In the genomic region with DNA sequence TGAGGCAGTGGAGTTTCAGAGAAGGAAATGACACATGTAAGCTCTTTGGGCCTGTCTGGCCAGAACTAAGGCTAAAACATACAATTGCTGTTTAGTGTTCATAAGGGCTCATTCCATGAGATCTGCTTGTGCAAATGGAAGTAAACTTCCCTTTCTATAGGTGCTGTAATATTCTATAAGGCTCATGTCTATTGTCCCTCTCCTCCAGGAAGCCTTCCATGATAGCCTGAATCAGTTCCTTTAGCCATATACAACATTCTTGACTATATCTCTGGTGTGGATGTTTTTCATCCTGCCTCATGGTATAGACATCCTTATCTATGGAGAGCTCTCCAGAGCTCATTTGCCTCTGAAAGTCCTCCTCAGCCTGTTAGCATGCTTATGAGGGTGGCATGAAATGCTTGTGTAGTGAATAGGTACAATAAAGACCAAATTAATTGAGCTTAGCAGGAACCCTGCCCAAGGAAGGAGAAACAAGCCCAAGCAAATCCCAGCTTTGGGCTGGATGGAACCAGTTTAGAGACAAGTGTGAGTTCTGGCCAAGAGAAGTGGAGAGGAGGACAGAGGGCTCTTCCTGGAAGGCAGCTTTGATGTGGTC, we compare ENCODE assay signal across 18 cellular contexts. TPM values are rescaled to one million over a fixed set of nuclear protein-coding genes. Genes with fewer than 3 reads are reported as not detected.
DNase-seq lines count a peak whose midpoint lies in the region; ATAC-seq lines count a peak whose summit lies in the region.
"Had no signal": no experiment of that assay in that cellular context is flagged by ENCODE, and none has a peak within 500 bp of the region (broad histone marks: within the 10 kb centered on the region; RNA-seq: fewer than 3 reads in every experiment).

No MANE protein-coding gene starts in this region.

- no peak for ATAC-seq in T-cell (replicated peaks in 1 of 4)
- ATAC-seq in esophagus mucosa = peak; percentile 16
- ATAC-seq in stimulated activated naive B cell treated with anti-CD40 and anti-IgM and Interleukin-4, amounts not matched to agents 10 μg/mL and 1 μg/mL and 100 μg/mL, for 72 hours (replicated peaks) = no peak
- ATAC-seq: body of pancreas, gastrocnemius medialis had no signal

- peaks cover 31% of the 10 kb centered on the region for H3K27me3 Mint-ChIP-seq in activated naive CD8-positive, alpha-beta T cell
- H3K27me3 Mint-ChIP-seq in activated naive CD8-positive, alpha-beta T cell treated with anti-CD3 and anti-CD28 coated beads for 36 hours = peaks cover 81% of the 10 kb centered on the region
- peaks cover 50 to 69% of the 10 kb centered on the region in 2 donors for H3K27me3 Mint-ChIP-seq in T-cell
- H3K27me3 Mint-ChIP-seq in stimulated activated naive B cell treated with anti-CD40 and anti-IgM and Interleukin-4, amounts not matched to agents 10 μg/mL and 1 μg/mL and 100 μg/mL, for 72 hours = peaks cover 50 to 74% of the 10 kb centered on the region in 2 donors
- H3K27me3 Mint-ChIP-seq in activated CD4-positive, alpha-beta memory T cell treated with anti-CD3 and anti-CD28 coated beads for 36 hours = peaks cover 49% of the 10 kb centered on the region

- POLR2A ChIA-PET in T-cell (lab: Charles Lee) = interaction anchor here in 1 of 2 donors (0.5 to 0.7 kb wide), 2 partner anchors 139 to 203 kb away, joined by 14 to 15 read pairs; no protein-coding TSS in a partner anchor
- POLR2A ChIA-PET in activated CD4-positive, alpha-beta memory T cell treated with anti-CD3 and anti-CD28 coated beads for 36 hours (lab: Charles Lee) = no interaction called here

- CTCF ChIA-PET in T-cell (lab: Charles Lee) = interaction anchor here in 1 of 2 donors (0.6 to 1.4 kb wide), 2 partner anchors 125 to 126 kb away, joined by 3 read pairs; no protein-coding TSS in a partner anchor
- CTCF ChIA-PET in activated CD4-positive, alpha-beta memory T cell treated with anti-CD3 and anti-CD28 coated beads for 36 hours (lab: Charles Lee) = interaction anchor here (1.1 to 1.7 kb wide), 5 partner anchors 15 to 154 kb away, joined by 3 to 5 read pairs (median 4); partner anchors contain the start of gene DHX8

- no peaks in the 10 kb centered on the region for H3K36me3 Mint-ChIP-seq in activated naive CD8-positive, alpha-beta T cell
- H3K36me3 Mint-ChIP-seq in activated naive CD8-positive, alpha-beta T cell treated with anti-CD3 and anti-CD28 coated beads for 36 hours = no peaks in the 10 kb centered on the region
- H3K36me3 Mint-ChIP-seq in T-cell = no peaks in the 10 kb centered on the region
- peaks cover 0 to 2% of the 10 kb centered on the region in 2 donors for H3K36me3 Mint-ChIP-seq in stimulated activated naive B cell treated with anti-CD40 and anti-IgM and Interleukin-4, amounts not matched to agents 10 μg/mL and 1 μg/mL and 100 μg/mL, for 72 hours
- H3K36me3 Mint-ChIP-seq in activated CD4-positive, alpha-beta memory T cell treated with anti-CD3 and anti-CD28 coated beads for 36 hours = peaks cover 1% of the 10 kb centered on the region

- peaks cover 18% of the 10 kb centered on the region for H3K4me1 Mint-ChIP-seq in activated naive CD8-positive, alpha-beta T cell (ENCODE audit: low read depth)
- peaks cover 17% of the 10 kb centered on the region for H3K4me1 Mint-ChIP-seq in activated naive CD8-positive, alpha-beta T cell treated with anti-CD3 and anti-CD28 coated beads for 36 hours
- H3K4me1 Mint-ChIP-seq in T-cell = peaks cover 22 to 27% (median 23%) of the 10 kb centered on the region in 3 donors
- peaks cover 14 to 24% of the 10 kb centered on the region in 2 donors for H3K4me1 Mint-ChIP-seq in stimulated activated naive B cell treated with anti-CD40 and anti-IgM and Interleukin-4, amounts not matched to agents 10 μg/mL and 1 μg/mL and 100 μg/mL, for 72 hours
- peaks cover 19% of the 10 kb centered on the region for H3K4me1 Mint-ChIP-seq in activated CD4-positive, alpha-beta memory T cell treated with anti-CD3 and anti-CD28 coated beads for 36 hours (ENCODE audit: low read depth)

- no peak overlapping the region for H3K27ac Mint-ChIP-seq in activated naive CD8-positive, alpha-beta T cell
- H3K27ac Mint-ChIP-seq in activated naive CD8-positive, alpha-beta T cell treated with anti-CD3 and anti-CD28 coated beads for 36 hours = no peak overlapping the region
- H3K27ac Mint-ChIP-seq in T-cell = no peak overlapping the region
- peak overlapping the region; percentile 17 for H3K27ac Mint-ChIP-seq in stimulated activated naive B cell treated with anti-CD40 and anti-IgM and Interleukin-4, amounts not matched to agents 10 μg/mL and 1 μg/mL and 100 μg/mL, for 72 hours
- no peak overlapping the region for H3K27ac Mint-ChIP-seq in activated CD4-positive, alpha-beta memory T cell treated with anti-CD3 and anti-CD28 coated beads for 36 hours

- DNase-seq in activated naive CD8-positive, alpha-beta T cell treated with anti-CD3 and anti-CD28 coated beads for 36 hours = no peak
- DNase-seq in T-cell (no peak), NCI-H510A (lab: John Stamatoyannopoulos, UW) (no peak), KG1 (lab: John Stamatoyannopoulos, UW) (no peak)
- DNase-seq in stimulated activated naive B cell treated with anti-CD40 and anti-IgM and Interleukin-4, amounts not matched to agents 10 μg/mL and 1 μg/mL and 100 μg/mL, for 72 hours = no peak
- no peak for DNase-seq in activated CD4-positive, alpha-beta memory T cell treated with anti-CD3 and anti-CD28 coated beads for 36 hours
- DNase-seq: ACHN; activated CD4-positive, alpha-beta T cell treated with anti-CD3 and anti-CD28 coated beads, Interleukin-2, amount 50 U/mL, for 4 hours; activated naive CD4-positive, alpha-beta T cell treated with anti-CD3 and anti-CD28 coated beads, Interleukin-2, amount 50 U/mL, for 16 hours; body of pancreas; dermis blood vessel endothelial cell; gastrocnemius medialis; NCI-H1092 treated with DMSO at 0.1 percent for 48 hours; NCI-H2081 treated with DMSO at 0.1 percent for 48 hours; NCI-H526; stimulated activated CD4-positive, alpha-beta T cell treated with anti-CD3 and anti-CD28 coated beads, Interleukin-4, amount 100 ng/mL, for 4 hours had no signal

- no peaks in the 10 kb centered on the region for H3K9me3 Mint-ChIP-seq in activated naive CD8-positive, alpha-beta T cell (ENCODE audit: low read depth)
- H3K9me3 Mint-ChIP-seq in activated naive CD8-positive, alpha-beta T cell treated with anti-CD3 and anti-CD28 coated beads for 36 hours = no peaks in the 10 kb centered on the region
- H3K9me3 Mint-ChIP-seq in T-cell = no peaks in the 10 kb centered on the region
- H3K9me3 Mint-ChIP-seq in stimulated activated naive B cell treated with anti-CD40 and anti-IgM and Interleukin-4, amounts not matched to agents 10 μg/mL and 1 μg/mL and 100 μg/mL, for 72 hours = no peaks in the 10 kb centered on the region
- H3K9me3 Mint-ChIP-seq in activated CD4-positive, alpha-beta memory T cell treated with anti-CD3 and anti-CD28 coated beads for 36 hours = no peaks in the 10 kb centered on the region

- H3K4me3 Mint-ChIP-seq in activated naive CD8-positive, alpha-beta T cell = peak overlapping the region; percentile 88
- H3K4me3 Mint-ChIP-seq in activated naive CD8-positive, alpha-beta T cell treated with anti-CD3 and anti-CD28 coated beads for 36 hours = no peak overlapping the region
- peak overlapping the region in 2 of 3 donors; percentile 17 to 89 for H3K4me3 Mint-ChIP-seq in T-cell
- no peak overlapping the region for H3K4me3 Mint-ChIP-seq in stimulated activated naive B cell treated with anti-CD40 and anti-IgM and Interleukin-4, amounts not matched to agents 10 μg/mL and 1 μg/mL and 100 μg/mL, for 72 hours
- H3K4me3 Mint-ChIP-seq in activated CD4-positive, alpha-beta memory T cell treated with anti-CD3 and anti-CD28 coated beads for 36 hours = no peak overlapping the region

- intact Hi-C loops in activated CD4-positive, alpha-beta memory T cell treated with anti-CD3 and anti-CD28 coated beads for 36 hours (cut with micrococcal nuclease) = no loop called here

RNA-seq across cellular contexts. Expression of gene ETV4, which starts 1.6 kb away (rescaled TPM):
- total RNA-seq in activated naive CD8-positive, alpha-beta T cell treated with anti-CD3 and anti-CD28 coated beads for 36 hours = 1 to 10 TPM; 7.5 to 7.8 TPM
- total RNA-seq in T-cell = under 1 TPM in 3 of 5 donors, not detected in 2; 0.41 to 0.46 (median 0.44) TPM
- 5.7 TPM for total RNA-seq in esophagus mucosa
- total RNA-seq in activated CD4-positive, alpha-beta memory T cell treated with anti-CD3 and anti-CD28 coated beads for 36 hours = 1 to 10 TPM; 2.7 to 4.2 TPM

Comparison
In these comparisons a context has a peak if more than half of its experiments do, and no peak if none do; other contexts are left out.
1. H3K4me3 Mint-ChIP-seq: peak in activated naive CD8-positive, alpha-beta T cell (single experiment) and T-cell (2 of 3); none in activated naive CD8-positive, alpha-beta T cell treated with anti-CD3 and anti-CD28 coated beads for 36 hours (single experiment), stimulated activated naive B cell treated with anti-CD40 and anti-IgM and Interleukin-4, amounts not matched to agents 10 μg/mL and 1 μg/mL and 100 μg/mL, for 72 hours (0 of 2) and activated CD4-positive, alpha-beta memory T cell treated with anti-CD3 and anti-CD28 coated beads for 36 hours (single experiment).